Comparison of ENCODE assay signal across 24 cellular contexts in the genomic region with DNA sequence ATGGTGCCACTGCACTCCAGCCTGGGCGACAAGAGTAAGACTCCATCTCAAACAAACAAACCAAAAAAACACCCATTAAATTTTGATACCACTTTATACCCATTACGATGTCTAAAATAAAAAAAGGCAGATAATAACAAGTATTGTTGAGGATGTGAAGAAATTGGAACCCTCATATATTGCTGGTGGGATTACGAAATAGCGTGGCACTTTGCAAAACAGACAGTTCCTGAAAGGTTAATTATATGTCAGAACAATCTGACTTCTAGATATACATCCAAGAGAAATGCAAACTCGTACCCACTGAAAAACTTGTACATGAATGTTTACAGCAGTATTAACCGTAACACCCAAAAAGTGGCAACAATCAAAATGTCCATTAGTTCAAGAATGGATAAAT.
"Had no signal": no experiment of that assay in that cellular context is flagged by ENCODE, and none has a peak within 500 bp of the region (broad histone marks: within the 10 kb centered on the region; RNA-seq: fewer than 3 reads in every experiment).

No MANE protein-coding gene starts in this region.

- H3K9me3 ChIP-seq: SK-N-SH had no signal

- H3K27ac ChIP-seq: KMS-11, RWPE1 had no signal

- H3K9ac ChIP-seq: KMS-11, SK-N-SH had no signal

- ATAC-seq: Panc1, PC-3, T-cell had no signal

- DNase-seq: Kasumi-1, MM.1S, NCI-H1092, NCI-H1105 treated with DMSO at 0.1 percent for 48 hours, NCI-H1417 treated with DMSO at 0.1 percent for 48 hours, NCI-H146, NCI-H1694 treated with DMSO at 0.1 percent for 48 hours, NCI-H2029, NCI-H2081 treated with DMSO at 0.1 percent for 48 hours, NCI-H2171, NCI-H226, NCI-H446, NCI-H510A, NCI-H524 treated with DMSO at 0.1 percent for 48 hours, NCI-H69, NCI-H774, PC-3, SHP77, SK-N-SH, SW 1271, T-cell had no signal

- H3K4me2 ChIP-seq: KMS-11, SK-N-SH had no signal
